In genomic region chr17:44122825-44123355, GRCh38 we compare ENCODE assay signal across 8 cellular contexts. TPM values are rescaled to one million over a fixed set of nuclear protein-coding genes. Genes with fewer than 3 reads are reported as not detected.
DNase-seq lines count a peak whose midpoint lies in the region; ATAC-seq, FAIRE-seq and TF ChIP-seq lines count a peak whose summit lies in the region.

No MANE protein-coding gene starts in this region.

- intact Hi-C loops in left lung (cut with DNase I): no loop called here

- H3K27me3 ChIP-seq in HUES6 (ENCODE audit: control insufficient read depth, insufficient read depth, low read length) (no peaks in the 10 kb centered on the region), adipocyte (replicated peaks; ENCODE audit: control insufficient read depth, insufficient read depth, low read length) (no peaks in the 10 kb centered on the region), left lung (no peaks in the 10 kb centered on the region), suprapubic skin (no peaks in the 10 kb centered on the region)

- H3K9ac ChIP-seq in HUES6 (ENCODE audit: low read length) (peak overlapping the region; percentile 84), adipocyte (ENCODE audit: low read length) (peak overlapping the region; percentile 92)

- H3K36me3 ChIP-seq in HUES6 (ENCODE audit: control insufficient read depth, insufficient read depth, low read length) (no peaks in the 10 kb centered on the region), adipocyte (ENCODE audit: control insufficient read depth, insufficient read depth, low read length, severe bottlenecking) (no peaks in the 10 kb centered on the region), left lung (no peaks in the 10 kb centered on the region), suprapubic skin (no peaks in the 10 kb centered on the region)

- DNase-seq in A549 (ENCODE audit: low read depth in 1 of 2, low spot score in 1 of 2) (no peak), adipocyte (ENCODE audit: low read depth) (no peak), left lung (no peak), suprapubic skin (ENCODE audit: low spot score in 2 of 2) (no peak), COLO668 (lab: John Stamatoyannopoulos, UW; ENCODE audit: unreplicated experiment) (no peak), occipital lobe (lab: John Stamatoyannopoulos, UW) (no peak)

- FAIRE-seq in A549 (lab: Jason Lieb, UNC): no peak

- TF ChIP-seq RAD21 in A549 (conservative IDR thresholded peaks at IDR 0.05 in 1 of 2, IDR thresholded peaks at IDR 0.05 in 1 of 2): no peak

- WGBS in A549 (ENCODE audit: missing lambda C conversion rate): 29% methylated on average over 18 of the region's 32 CpGs
- WGBS in suprapubic skin: 3% methylated on average over 22 of the region's 32 CpGs

- ATAC-seq in A549 (peak in 1 of 2 experiments; percentile 0; a peak in 1 of 6 replicates), GM19395 (IDR thresholded peaks at IDR 0.05; ENCODE audit: unreplicated experiment) (peak; percentile 21), left lung (peak; percentile 1)

- H3K4me2 ChIP-seq in A549: peak overlapping the region; percentile 80

- TF ChIP-seq EP300 in A549 (IDR thresholded peaks at IDR 0.05): no peak
- no peak for TF ChIP-seq EP300 in suprapubic skin (IDR thresholded peaks at IDR 0.05)

- TF ChIP-seq CTCF in A549 (IDR thresholded peaks at IDR 0.05): no peak
- TF ChIP-seq CTCF in left lung (IDR thresholded peaks at IDR 0.05): no peak
- TF ChIP-seq CTCF in suprapubic skin (IDR thresholded peaks at IDR 0.05): no peak

- TF ChIP-seq POLR2A in A549 (IDR thresholded peaks at IDR 0.05; ENCODE audit: low read length): no peak
- TF ChIP-seq POLR2A in suprapubic skin (IDR thresholded peaks at IDR 0.05): no peak

- CTCF ChIA-PET in A549 (lab: Yijun Ruan, JAX): interaction anchor here (0.8 to 33.5 kb wide), 20 partner anchors 9 to 283 kb away, joined by 3 to 1202 read pairs (median 4); partner anchors contain the start of gene HROB

- H3K4me3 ChIP-seq in A549 (peak overlapping the region; percentile 81), HUES6 (ENCODE audit: low read depth, low read length) (peak overlapping the region; percentile 98), adipocyte (ENCODE audit: low read length) (peak overlapping the region; percentile 82), left lung (peak overlapping the region; percentile 98), suprapubic skin (peak overlapping the region; percentile 82)

- H3K9me3 ChIP-seq in A549 (no peaks in the 10 kb centered on the region), HUES6 (ENCODE audit: control insufficient read depth, insufficient read depth, low read depth, low read length) (no peaks in the 10 kb centered on the region), adipocyte (ENCODE audit: control insufficient read depth, low read length) (no peaks in the 10 kb centered on the region), left lung (no peaks in the 10 kb centered on the region), suprapubic skin (no peaks in the 10 kb centered on the region)

- H3K27ac ChIP-seq in A549: peak overlapping the region; percentile 87 to 93
- H3K27ac ChIP-seq in HUES6 (ENCODE audit: low read depth, low read length): peak overlapping the region; percentile 82; the same call in 1 of the 2 replicates
- H3K27ac ChIP-seq in left lung: peak overlapping the region; percentile 88 to 94
- peak overlapping the region; percentile 91 for H3K27ac ChIP-seq in suprapubic skin

- H3K4me1 ChIP-seq in A549 (peaks cover 28% of the 10 kb centered on the region), HUES6 (ENCODE audit: control insufficient read depth, insufficient read depth, low read length) (peaks cover 36% of the 10 kb centered on the region), adipocyte (ENCODE audit: control insufficient read depth, insufficient read depth, low read length) (peaks cover 18% of the 10 kb centered on the region), left lung (peaks cover 5 to 46% of the 10 kb centered on the region in 2 donors), suprapubic skin (peaks cover 57% of the 10 kb centered on the region)

- POLR2A ChIA-PET in A549 (lab: Yijun Ruan, JAX): interaction anchor here (0.6 to 4.1 kb wide), 18 partner anchors 7 to 1706 kb away, joined by 3 to 50 read pairs (median 8); partner anchors contain the start of genes ATXN7L3, G6PC3, LSM12 and TMUB2

TF ChIP-seq in A549, 52 proteins besides CTCF, POLR2A, EP300 and RAD21:
- no peak for TF ChIP-seq POLR2AphosphoS2 (conservative IDR thresholded peaks at IDR 0.05; ENCODE audit: low read length)
- TF ChIP-seq PHF8 (IDR thresholded peaks at IDR 0.05; ENCODE audit: borderline replicate concordance, low read depth): 0 out of 2 replicates have a peak, but pooled peaks have one; percentile 21

RNA-seq across cellular contexts. Expression of gene HDAC5, which starts 0.6 kb away (rescaled TPM):
- 3.1 and 5.7 TPM in 2 replicates for polyA plus RNA-seq in A549 (2011; rRNA removed)
- polyA plus RNA-seq in A549 (2012; cell fraction: cytosol; rRNA removed): 1.9 and 3.7 TPM in 2 replicates
- polyA plus RNA-seq in A549 (2012; cell fraction: nucleus; rRNA removed): 11.9 and 12.9 TPM in 2 replicates
- 3.2 to 7.1 TPM (median 4.5 TPM) in 3 replicates for polyA plus RNA-seq in A549 (2017; fragmentation: RNase III; extraction: RNeasy Plus Mini Kit Qiagen cat#74134 plus additional on column Dnase treatment)
- 8.4 and 11.0 TPM in 2 replicates for polyA minus RNA-seq in A549 (2011; rRNA and poly(A)+ RNA removed)
- total RNA-seq in left lung: 10 to 100 TPM; 28.0 to 43.5 TPM
- total RNA-seq in suprapubic skin: 100 to 1,000 TPM; 135 to 197 (median 168) TPM
- total RNA-seq in occipital lobe: 101 TPM

RNA-seq across cellular contexts. Expression of gene HROB, which starts 18.8 kb away (rescaled TPM):
- polyA plus RNA-seq in A549 (2011; rRNA removed) (5.4 and 5.6 TPM in 2 replicates), A549 (2017; fragmentation: RNase III; extraction: RNeasy Plus Mini Kit Qiagen cat#74134 plus additional on column Dnase treatment) (6.0 to 7.1 TPM (median 6.8 TPM) in 3 replicates)
- 8.2 and 11.1 TPM in 2 replicates for polyA plus RNA-seq in A549 (2012; cell fraction: cytosol; rRNA removed)
- polyA plus RNA-seq in A549 (2012; cell fraction: nucleus; rRNA removed): 23.5 and 24.0 TPM in 2 replicates
- 16.0 and 16.7 TPM in 2 replicates for polyA minus RNA-seq in A549 (2011; rRNA and poly(A)+ RNA removed)
- total RNA-seq in left lung (1 to 10 TPM; 2.3 to 2.7 TPM), suprapubic skin (1 to 10 TPM; 1.6 to 3.7 (median 2.4) TPM), occipital lobe (0.78 TPM)

RNA-seq across cellular contexts. Expression of gene ASB16, which starts 47.6 kb away (rescaled TPM):
- 0.05 TPM in 1 of 2 replicates, not detected in the other for polyA plus RNA-seq in A549 (2011; rRNA removed)
- polyA plus RNA-seq in A549 (2012; cell fraction: cytosol; rRNA removed): 0.04 and 0.06 TPM in 2 replicates
- polyA plus RNA-seq in A549 (2012; cell fraction: nucleus; rRNA removed): 0.67 and 0.69 TPM in 2 replicates
- 0.12 to 0.16 TPM (median 0.15 TPM) in 3 replicates for polyA plus RNA-seq in A549 (2017; fragmentation: RNase III; extraction: RNeasy Plus Mini Kit Qiagen cat#74134 plus additional on column Dnase treatment)
- not detected in 2 replicates for polyA minus RNA-seq in A549 (2011; rRNA and poly(A)+ RNA removed)
- total RNA-seq in left lung: not detected
- not detected for total RNA-seq in suprapubic skin
- not detected for total RNA-seq in occipital lobe

RNA-seq across cellular contexts. Expression of gene G6PC3, which starts 52.4 kb away (rescaled TPM):
- polyA plus RNA-seq in A549 (2011; rRNA removed): 104 TPM in 2 replicates
- polyA plus RNA-seq in A549 (2012; cell fraction: cytosol; rRNA removed): 216 and 285 TPM in 2 replicates
- 173 and 235 TPM in 2 replicates for polyA plus RNA-seq in A549 (2012; cell fraction: nucleus; rRNA removed)
- 122 to 130 TPM (median 128 TPM) in 3 replicates for polyA plus RNA-seq in A549 (2017; fragmentation: RNase III; extraction: RNeasy Plus Mini Kit Qiagen cat#74134 plus additional on column Dnase treatment)
- 147 and 151 TPM in 2 replicates for polyA minus RNA-seq in A549 (2011; rRNA and poly(A)+ RNA removed)
- 10 to 100 TPM; 47.4 to 62.6 TPM for total RNA-seq in left lung
- total RNA-seq in suprapubic skin: 10 to 100 TPM; 12.7 to 20.4 (median 15.4) TPM
- total RNA-seq in occipital lobe: 11.4 TPM

RNA-seq across cellular contexts. Expression of gene LSM12, which starts 56.4 kb away (rescaled TPM):
- polyA plus RNA-seq in A549 (2011; rRNA removed) (64.9 and 75.0 TPM in 2 replicates), A549 (2017; fragmentation: RNase III; extraction: RNeasy Plus Mini Kit Qiagen cat#74134 plus additional on column Dnase treatment) (42.4 to 43.9 TPM (median 43.1 TPM) in 3 replicates)
- polyA plus RNA-seq in A549 (2012; cell fraction: cytosol; rRNA removed): 33.6 and 38.9 TPM in 2 replicates
- polyA plus RNA-seq in A549 (2012; cell fraction: nucleus; rRNA removed): 15.7 and 19.4 TPM in 2 replicates
- 72.8 and 73.5 TPM in 2 replicates for polyA minus RNA-seq in A549 (2011; rRNA and poly(A)+ RNA removed)
- total RNA-seq in left lung (10 to 100 TPM; 47.6 to 53.2 TPM), suprapubic skin (10 to 100 TPM; 27.8 to 44.6 (median 33.3) TPM), occipital lobe (22.8 TPM)
